In genomic region chr5:43008369-43009158, GRCh38 we compare ENCODE assay signal across 1 cellular context.
TF ChIP-seq lines count a peak whose summit lies in the region.

No MANE protein-coding gene starts in this region.

TF ChIP-seq in K562, 482 proteins besides CTCF, POLR2A, EP300 and RAD21 (continued from another document and continues in another):
- peak in 1 of 2 experiments; percentile 77; a peak in 1 of 4 replicates for TF ChIP-seq ZNF639 (CRISPR knock-in tag; conservative IDR thresholded peaks at IDR 0.05 in 1 of 2, IDR thresholded peaks at IDR 0.05 in 1 of 2)
- no peak for TF ChIP-seq ILK (tag; IDR thresholded peaks at IDR 0.05; ENCODE audit: borderline replicate concordance, low read depth)
- TF ChIP-seq CREM (IDR thresholded peaks at IDR 0.05; ENCODE audit: low read depth): peak; percentile 79
- TF ChIP-seq GTF2A2 (tag; IDR thresholded peaks at IDR 0.05): no peak
- no peak for TF ChIP-seq ASH1L (IDR thresholded peaks at IDR 0.05; ENCODE audit: borderline replicate concordance, low read depth, partially characterized antibody)
- TF ChIP-seq RBBP5 (IDR thresholded peaks at IDR 0.05; ENCODE audit: borderline replicate concordance, insufficient read depth, low read length, poor library complexity, severe bottlenecking): peak; percentile 51
- TF ChIP-seq, protein P1, sequence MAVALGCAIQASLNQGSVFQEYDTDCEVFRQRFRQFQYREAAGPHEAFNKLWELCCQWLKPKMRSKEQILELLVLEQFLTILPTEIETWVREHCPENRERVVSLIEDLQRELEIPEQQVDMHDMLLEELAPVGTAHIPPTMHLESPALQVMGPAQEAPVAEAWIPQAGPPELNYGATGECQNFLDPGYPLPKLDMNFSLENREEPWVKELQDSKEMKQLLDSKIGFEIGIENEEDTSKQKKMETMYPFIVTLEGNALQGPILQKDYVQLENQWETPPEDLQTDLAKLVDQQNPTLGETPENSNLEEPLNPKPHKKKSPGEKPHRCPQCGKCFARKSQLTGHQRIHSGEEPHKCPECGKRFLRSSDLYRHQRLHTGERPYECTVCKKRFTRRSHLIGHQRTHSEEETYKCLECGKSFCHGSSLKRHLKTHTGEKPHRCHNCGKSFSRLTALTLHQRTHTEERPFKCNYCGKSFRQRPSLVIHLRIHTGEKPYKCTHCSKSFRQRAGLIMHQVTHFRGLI (CRISPR knock-in tag; IDR thresholded peaks at IDR 0.05): no peak
- TF ChIP-seq PRPF4 (IDR thresholded peaks at IDR 0.05; ENCODE audit: insufficient read depth, low read depth, low read length, poor library complexity, severe bottlenecking): no peak
- no peak for TF ChIP-seq ZNF583 (CRISPR knock-in tag; IDR thresholded peaks at IDR 0.05)
- peak; percentile 78 for TF ChIP-seq ETV1 (tag; conservative IDR thresholded peaks at IDR 0.05; ENCODE audit: low read depth)
- TF ChIP-seq ZNF644 (tag; IDR thresholded peaks at IDR 0.05; ENCODE audit: low read depth): 0 out of 2 replicates have a peak, but pooled peaks have one; percentile 34
- TF ChIP-seq, protein P2, sequence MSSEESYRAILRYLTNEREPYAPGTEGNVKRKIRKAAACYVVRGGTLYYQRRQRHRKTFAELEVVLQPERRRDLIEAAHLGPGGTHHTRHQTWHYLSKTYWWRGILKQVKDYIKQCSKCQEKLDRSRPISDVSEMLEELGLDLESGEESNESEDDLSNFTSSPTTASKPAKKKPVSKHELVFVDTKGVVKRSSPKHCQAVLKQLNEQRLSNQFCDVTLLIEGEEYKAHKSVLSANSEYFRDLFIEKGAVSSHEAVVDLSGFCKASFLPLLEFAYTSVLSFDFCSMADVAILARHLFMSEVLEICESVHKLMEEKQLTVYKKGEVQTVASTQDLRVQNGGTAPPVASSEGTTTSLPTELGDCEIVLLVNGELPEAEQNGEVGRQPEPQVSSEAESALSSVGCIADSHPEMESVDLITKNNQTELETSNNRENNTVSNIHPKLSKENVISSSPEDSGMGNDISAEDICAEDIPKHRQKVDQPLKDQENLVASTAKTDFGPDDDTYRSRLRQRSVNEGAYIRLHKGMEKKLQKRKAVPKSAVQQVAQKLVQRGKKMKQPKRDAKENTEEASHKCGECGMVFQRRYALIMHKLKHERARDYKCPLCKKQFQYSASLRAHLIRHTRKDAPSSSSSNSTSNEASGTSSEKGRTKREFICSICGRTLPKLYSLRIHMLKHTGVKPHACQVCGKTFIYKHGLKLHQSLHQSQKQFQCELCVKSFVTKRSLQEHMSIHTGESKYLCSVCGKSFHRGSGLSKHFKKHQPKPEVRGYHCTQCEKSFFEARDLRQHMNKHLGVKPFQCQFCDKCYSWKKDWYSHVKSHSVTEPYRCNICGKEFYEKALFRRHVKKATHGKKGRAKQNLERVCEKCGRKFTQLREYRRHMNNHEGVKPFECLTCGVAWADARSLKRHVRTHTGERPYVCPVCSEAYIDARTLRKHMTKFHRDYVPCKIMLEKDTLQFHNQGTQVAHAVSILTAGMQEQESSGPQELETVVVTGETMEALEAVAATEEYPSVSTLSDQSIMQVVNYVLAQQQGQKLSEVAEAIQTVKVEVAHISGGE (CRISPR knock-in tag; IDR thresholded peaks at IDR 0.05): peak in 1 of 3 experiments; percentile 47; a peak in 1 of 6 replicates
- TF ChIP-seq, protein P3, sequence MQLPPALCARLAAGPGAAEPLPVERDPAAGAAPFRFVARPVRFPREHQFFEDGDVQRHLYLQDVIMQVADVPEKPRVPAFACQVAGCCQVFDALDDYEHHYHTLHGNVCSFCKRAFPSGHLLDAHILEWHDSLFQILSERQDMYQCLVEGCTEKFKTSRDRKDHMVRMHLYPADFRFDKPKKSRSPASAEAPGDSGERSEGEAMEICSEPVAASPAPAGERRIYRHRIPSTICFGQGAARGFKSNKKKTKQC (CRISPR knock-in tag; IDR thresholded peaks at IDR 0.05): peak; percentile 89
- TF ChIP-seq PHB (CRISPR knock-in tag; IDR thresholded peaks at IDR 0.05): 0 out of 2 replicates have a peak, but pooled peaks have one; percentile 44
- TF ChIP-seq, protein P4, sequence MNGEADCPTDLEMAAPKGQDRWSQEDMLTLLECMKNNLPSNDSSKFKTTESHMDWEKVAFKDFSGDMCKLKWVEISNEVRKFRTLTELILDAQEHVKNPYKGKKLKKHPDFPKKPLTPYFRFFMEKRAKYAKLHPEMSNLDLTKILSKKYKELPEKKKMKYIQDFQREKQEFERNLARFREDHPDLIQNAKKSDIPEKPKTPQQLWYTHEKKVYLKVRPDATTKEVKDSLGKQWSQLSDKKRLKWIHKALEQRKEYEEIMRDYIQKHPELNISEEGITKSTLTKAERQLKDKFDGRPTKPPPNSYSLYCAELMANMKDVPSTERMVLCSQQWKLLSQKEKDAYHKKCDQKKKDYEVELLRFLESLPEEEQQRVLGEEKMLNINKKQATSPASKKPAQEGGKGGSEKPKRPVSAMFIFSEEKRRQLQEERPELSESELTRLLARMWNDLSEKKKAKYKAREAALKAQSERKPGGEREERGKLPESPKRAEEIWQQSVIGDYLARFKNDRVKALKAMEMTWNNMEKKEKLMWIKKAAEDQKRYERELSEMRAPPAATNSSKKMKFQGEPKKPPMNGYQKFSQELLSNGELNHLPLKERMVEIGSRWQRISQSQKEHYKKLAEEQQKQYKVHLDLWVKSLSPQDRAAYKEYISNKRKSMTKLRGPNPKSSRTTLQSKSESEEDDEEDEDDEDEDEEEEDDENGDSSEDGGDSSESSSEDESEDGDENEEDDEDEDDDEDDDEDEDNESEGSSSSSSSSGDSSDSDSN (IDR thresholded peaks at IDR 0.05; ENCODE audit: borderline replicate concordance in 1 of 2, low read depth in 2 of 2, low read length in 2 of 2): peak; percentile 94 to 95; a peak in 3 of 4 replicates
- no peak for TF ChIP-seq GABPB2 (CRISPR knock-in tag; conservative IDR thresholded peaks at IDR 0.05)
- peak; percentile 66; the same call in 1 of the 2 replicates for TF ChIP-seq HMBOX1 (IDR thresholded peaks at IDR 0.05)
- peak; percentile 83; the same call in 1 of the 2 replicates for TF ChIP-seq MTA3 (IDR thresholded peaks at IDR 0.05; ENCODE audit: borderline replicate concordance)
- no peak for TF ChIP-seq E2F5 (CRISPR knock-in tag; IDR thresholded peaks at IDR 0.05)
- TF ChIP-seq KLF10 (CRISPR knock-in tag; IDR thresholded peaks at IDR 0.05): no peak
- TF ChIP-seq MCM5 (IDR thresholded peaks at IDR 0.05; ENCODE audit: low read depth): no peak
- TF ChIP-seq ADNP (tag; IDR thresholded peaks at IDR 0.05): peak; percentile 100
- peak; percentile 75 for TF ChIP-seq SMARCE1 (IDR thresholded peaks at IDR 0.05)
- TF ChIP-seq POLR2H (tag; IDR thresholded peaks at IDR 0.05; ENCODE audit: low read depth): peak; percentile 83
- TF ChIP-seq ZNF561 (CRISPR knock-in tag; conservative IDR thresholded peaks at IDR 0.05): no peak
- TF ChIP-seq IRF9 (tag; IDR thresholded peaks at IDR 0.05): peak; percentile 57; the same call in 1 of the 2 replicates
- no peak for TF ChIP-seq MCM2 (IDR thresholded peaks at IDR 0.05; ENCODE audit: low read depth)
- TF ChIP-seq, protein P5, sequence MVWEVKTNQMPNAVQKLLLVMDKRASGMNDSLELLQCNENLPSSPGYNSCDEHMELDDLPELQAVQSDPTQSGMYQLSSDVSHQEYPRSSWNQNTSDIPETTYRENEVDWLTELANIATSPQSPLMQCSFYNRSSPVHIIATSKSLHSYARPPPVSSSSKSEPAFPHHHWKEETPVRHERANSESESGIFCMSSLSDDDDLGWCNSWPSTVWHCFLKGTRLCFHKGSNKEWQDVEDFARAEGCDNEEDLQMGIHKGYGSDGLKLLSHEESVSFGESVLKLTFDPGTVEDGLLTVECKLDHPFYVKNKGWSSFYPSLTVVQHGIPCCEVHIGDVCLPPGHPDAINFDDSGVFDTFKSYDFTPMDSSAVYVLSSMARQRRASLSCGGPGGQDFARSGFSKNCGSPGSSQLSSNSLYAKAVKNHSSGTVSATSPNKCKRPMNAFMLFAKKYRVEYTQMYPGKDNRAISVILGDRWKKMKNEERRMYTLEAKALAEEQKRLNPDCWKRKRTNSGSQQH (CRISPR knock-in tag; IDR thresholded peaks at IDR 0.05): no peak
- TF ChIP-seq MEF2A (IDR thresholded peaks at IDR 0.05; ENCODE audit: control insufficient read depth, low read depth, low read length): no peak; the same call in 1 of the 2 replicates
- TF ChIP-seq NONO (IDR thresholded peaks at IDR 0.05; ENCODE audit: low read depth in 2 of 2, low read length in 1 of 2): peak in 1 of 2 experiments; percentile 76; a peak in 1 of 4 replicates
- peak; percentile 74 for TF ChIP-seq DMBX1 (CRISPR knock-in tag; IDR thresholded peaks at IDR 0.05; ENCODE audit: borderline replicate concordance)
- no peak for TF ChIP-seq COPS2 (conservative IDR thresholded peaks at IDR 0.05)
- no peak for TF ChIP-seq KLF16 (IDR thresholded peaks at IDR 0.05)
- TF ChIP-seq E2F8 (IDR thresholded peaks at IDR 0.05; ENCODE audit: low read depth, partially characterized antibody): no peak
- peak; percentile 72; the same call in 1 of the 2 replicates for TF ChIP-seq LCOR (CRISPR knock-in tag; IDR thresholded peaks at IDR 0.05)
- TF ChIP-seq PTBP1 (IDR thresholded peaks at IDR 0.05; ENCODE audit: low read depth, low read length): no peak
- peak; percentile 86 for TF ChIP-seq TAF7 (tag; IDR thresholded peaks at IDR 0.05)
- peak; percentile 64 for TF ChIP-seq HCFC1 (IDR thresholded peaks at IDR 0.05; ENCODE audit: low read depth, low read length)
- no peak for TF ChIP-seq ZNF282 (CRISPR knock-in tag; IDR thresholded peaks at IDR 0.05)
- TF ChIP-seq HDAC1 (IDR thresholded peaks at IDR 0.05): peak in 1 of 2 experiments; percentile 75; a peak in 2 of 4 replicates
- no peak for TF ChIP-seq ZNF785 (CRISPR knock-in tag; IDR thresholded peaks at IDR 0.05)
- peak; percentile 72; the same call in 1 of the 2 replicates for TF ChIP-seq ZC3H8 (IDR thresholded peaks at IDR 0.05)
- TF ChIP-seq, protein P6, sequence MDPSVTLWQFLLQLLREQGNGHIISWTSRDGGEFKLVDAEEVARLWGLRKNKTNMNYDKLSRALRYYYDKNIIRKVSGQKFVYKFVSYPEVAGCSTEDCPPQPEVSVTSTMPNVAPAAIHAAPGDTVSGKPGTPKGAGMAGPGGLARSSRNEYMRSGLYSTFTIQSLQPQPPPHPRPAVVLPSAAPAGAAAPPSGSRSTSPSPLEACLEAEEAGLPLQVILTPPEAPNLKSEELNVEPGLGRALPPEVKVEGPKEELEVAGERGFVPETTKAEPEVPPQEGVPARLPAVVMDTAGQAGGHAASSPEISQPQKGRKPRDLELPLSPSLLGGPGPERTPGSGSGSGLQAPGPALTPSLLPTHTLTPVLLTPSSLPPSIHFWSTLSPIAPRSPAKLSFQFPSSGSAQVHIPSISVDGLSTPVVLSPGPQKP (CRISPR knock-in tag; IDR thresholded peaks at IDR 0.05): no peak
- TF ChIP-seq MAFK (IDR thresholded peaks at IDR 0.05; ENCODE audit: low read length): peak; percentile 78
